In genomic region chr10:28708921-28709461, GRCh38 we compare ENCODE assay signal across 1 cellular context.
TF ChIP-seq lines count a peak whose summit lies in the region.

No MANE protein-coding gene starts in this region.

TF ChIP-seq in K562, 482 proteins besides CTCF, POLR2A, EP300 and RAD21 (continued from another document):
- TF ChIP-seq, protein P1, sequence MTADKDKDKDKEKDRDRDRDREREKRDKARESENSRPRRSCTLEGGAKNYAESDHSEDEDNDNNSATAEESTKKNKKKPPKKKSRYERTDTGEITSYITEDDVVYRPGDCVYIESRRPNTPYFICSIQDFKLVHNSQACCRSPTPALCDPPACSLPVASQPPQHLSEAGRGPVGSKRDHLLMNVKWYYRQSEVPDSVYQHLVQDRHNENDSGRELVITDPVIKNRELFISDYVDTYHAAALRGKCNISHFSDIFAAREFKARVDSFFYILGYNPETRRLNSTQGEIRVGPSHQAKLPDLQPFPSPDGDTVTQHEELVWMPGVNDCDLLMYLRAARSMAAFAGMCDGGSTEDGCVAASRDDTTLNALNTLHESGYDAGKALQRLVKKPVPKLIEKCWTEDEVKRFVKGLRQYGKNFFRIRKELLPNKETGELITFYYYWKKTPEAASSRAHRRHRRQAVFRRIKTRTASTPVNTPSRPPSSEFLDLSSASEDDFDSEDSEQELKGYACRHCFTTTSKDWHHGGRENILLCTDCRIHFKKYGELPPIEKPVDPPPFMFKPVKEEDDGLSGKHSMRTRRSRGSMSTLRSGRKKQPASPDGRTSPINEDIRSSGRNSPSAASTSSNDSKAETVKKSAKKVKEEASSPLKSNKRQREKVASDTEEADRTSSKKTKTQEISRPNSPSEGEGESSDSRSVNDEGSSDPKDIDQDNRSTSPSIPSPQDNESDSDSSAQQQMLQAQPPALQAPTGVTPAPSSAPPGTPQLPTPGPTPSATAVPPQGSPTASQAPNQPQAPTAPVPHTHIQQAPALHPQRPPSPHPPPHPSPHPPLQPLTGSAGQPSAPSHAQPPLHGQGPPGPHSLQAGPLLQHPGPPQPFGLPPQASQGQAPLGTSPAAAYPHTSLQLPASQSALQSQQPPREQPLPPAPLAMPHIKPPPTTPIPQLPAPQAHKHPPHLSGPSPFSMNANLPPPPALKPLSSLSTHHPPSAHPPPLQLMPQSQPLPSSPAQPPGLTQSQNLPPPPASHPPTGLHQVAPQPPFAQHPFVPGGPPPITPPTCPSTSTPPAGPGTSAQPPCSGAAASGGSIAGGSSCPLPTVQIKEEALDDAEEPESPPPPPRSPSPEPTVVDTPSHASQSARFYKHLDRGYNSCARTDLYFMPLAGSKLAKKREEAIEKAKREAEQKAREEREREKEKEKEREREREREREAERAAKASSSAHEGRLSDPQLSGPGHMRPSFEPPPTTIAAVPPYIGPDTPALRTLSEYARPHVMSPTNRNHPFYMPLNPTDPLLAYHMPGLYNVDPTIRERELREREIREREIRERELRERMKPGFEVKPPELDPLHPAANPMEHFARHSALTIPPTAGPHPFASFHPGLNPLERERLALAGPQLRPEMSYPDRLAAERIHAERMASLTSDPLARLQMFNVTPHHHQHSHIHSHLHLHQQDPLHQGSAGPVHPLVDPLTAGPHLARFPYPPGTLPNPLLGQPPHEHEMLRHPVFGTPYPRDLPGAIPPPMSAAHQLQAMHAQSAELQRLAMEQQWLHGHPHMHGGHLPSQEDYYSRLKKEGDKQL (CRISPR knock-in tag; IDR thresholded peaks at IDR 0.05; ENCODE audit: borderline replicate concordance), result no peak
- no peak for TF ChIP-seq RCOR1 (IDR thresholded peaks at IDR 0.05; ENCODE audit: borderline replicate concordance in 1 of 2, low read depth in 2 of 2, low read length in 2 of 2)
- TF ChIP-seq NR1H2 (CRISPR knock-in tag; IDR thresholded peaks at IDR 0.05), result no peak
- no peak for TF ChIP-seq STAT5A (IDR thresholded peaks at IDR 0.05; ENCODE audit: borderline replicate concordance, low read length)
- TF ChIP-seq NFIC (IDR thresholded peaks at IDR 0.05), result no peak
- TF ChIP-seq TRIM24 (IDR thresholded peaks at IDR 0.05), result no peak
- no peak for TF ChIP-seq GTF2F1 (IDR thresholded peaks at IDR 0.05; ENCODE audit: low read depth, low read length)
- no peak for TF ChIP-seq FOSL1 (tag; conservative IDR thresholded peaks at IDR 0.05)
- TF ChIP-seq HDAC2 (IDR thresholded peaks at IDR 0.05), result no peak
- no peak for TF ChIP-seq WHSC1 (IDR thresholded peaks at IDR 0.05; ENCODE audit: low read length)
- no peak for TF ChIP-seq GATA2 (CRISPR knock-in tag; IDR thresholded peaks at IDR 0.05)
